8 cellular contexts compared by ENCODE assay signal in the genomic region with DNA sequence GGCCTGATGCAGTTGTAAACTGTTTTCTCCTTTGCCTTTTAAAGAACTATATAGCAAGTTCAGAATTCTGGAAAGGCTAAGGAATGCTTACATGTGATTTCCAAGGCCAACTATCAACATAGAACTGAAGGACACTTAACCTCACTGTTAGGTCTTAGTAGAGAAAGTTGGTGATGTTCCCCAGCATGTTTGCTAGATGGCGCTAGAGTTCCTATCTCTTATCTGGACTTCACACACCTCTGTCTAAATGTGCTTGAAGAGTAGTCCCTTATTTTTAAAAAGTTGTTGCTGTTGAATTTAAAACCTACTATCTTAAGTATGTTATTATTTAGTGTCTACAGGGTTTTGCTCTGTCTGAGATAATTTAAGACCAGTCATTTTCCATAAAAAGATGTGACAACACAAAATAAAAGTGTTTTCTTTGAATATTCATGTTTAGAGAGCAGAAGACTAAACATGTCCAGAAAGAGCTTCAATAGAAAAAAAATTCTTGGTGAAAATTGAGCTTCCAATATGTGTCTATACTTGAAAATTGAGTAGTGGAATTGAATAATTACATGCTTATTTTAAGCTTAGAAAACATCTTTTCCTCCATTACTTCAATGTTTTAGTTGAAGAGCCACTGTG.
A peak's percentile ranks its signal among the peaks of the same experiment; 100 is the strongest.
DNase-seq lines count a peak whose midpoint lies in the region; ATAC-seq, FAIRE-seq and TF ChIP-seq lines count a peak whose summit lies in the region.

No MANE protein-coding gene starts in this region.

- TF ChIP-seq POLR2A in body of pancreas (IDR thresholded peaks at IDR 0.05): no peak

- peaks cover 0 to 2% (median 0%) of the 10 kb centered on the region in 3 donors for H3K9me3 ChIP-seq in body of pancreas

- DNase-seq in D721Med (ENCODE audit: insufficient read length, low spot score) (no peak), H7 (peak; percentile 10), NOMO-1 treated with DMSO at 0.1 percent for 48 hours (lab: John Stamatoyannopoulos, UW; ENCODE audit: unreplicated experiment) (peak; percentile 4), germinal center (ENCODE audit: low spot score) (peak; percentile 21), body of pancreas (no peak), mesothelial cell of epicardium (ENCODE audit: low spot score in 2 of 2, unreplicated experiment in 2 of 2) (no peak)
- DNase-seq in activated CD4-positive, alpha-beta T cell treated with anti-CD3 and anti-CD28 coated beads, Interleukin-2, amount 50 U/mL, for 1 hour: no peak
- DNase-seq in activated CD4-positive, alpha-beta T cell treated with anti-CD3 and anti-CD28 coated beads, Interleukin-2, amount 10 ng/mL, durations not matched to agents 24 days and 14 days: no peak

- peaks cover 38% of the 10 kb centered on the region for H3K9me3 Mint-ChIP-seq in mesothelial cell of epicardium
- peaks cover 7% of the 10 kb centered on the region for H3K9me3 Mint-ChIP-seq in activated CD4-positive, alpha-beta T cell treated with anti-CD3 and anti-CD28 coated beads, Interleukin-2, amount 10 ng/mL, durations not matched to agents 24 days and 14 days

- no peaks in the 10 kb centered on the region for H3K4me1 Mint-ChIP-seq in mesothelial cell of epicardium
- no peaks in the 10 kb centered on the region for H3K4me1 Mint-ChIP-seq in activated CD4-positive, alpha-beta T cell treated with anti-CD3 and anti-CD28 coated beads, Interleukin-2, amount 10 ng/mL, durations not matched to agents 24 days and 14 days

- H3K4me1 ChIP-seq in body of pancreas: no peaks in the 10 kb centered on the region

- FAIRE-seq in D721Med (lab: Jason Lieb, UNC): peak; percentile 21

- H3K27me3 ChIP-seq in H7 (ENCODE audit: control insufficient read depth, insufficient read depth, low read length) (no peaks in the 10 kb centered on the region), body of pancreas (no peaks in the 10 kb centered on the region)

- peaks cover 6% of the 10 kb centered on the region for H3K36me3 Mint-ChIP-seq in mesothelial cell of epicardium
- no peaks in the 10 kb centered on the region for H3K36me3 Mint-ChIP-seq in activated CD4-positive, alpha-beta T cell treated with anti-CD3 and anti-CD28 coated beads, Interleukin-2, amount 10 ng/mL, durations not matched to agents 24 days and 14 days (ENCODE audit: low read depth)

- ATAC-seq in body of pancreas: no peak

- H3K27ac Mint-ChIP-seq in mesothelial cell of epicardium: no peak overlapping the region
- no peak overlapping the region for H3K27ac Mint-ChIP-seq in activated CD4-positive, alpha-beta T cell treated with anti-CD3 and anti-CD28 coated beads, Interleukin-2, amount 10 ng/mL, durations not matched to agents 24 days and 14 days

- no peak overlapping the region for H3K4me3 Mint-ChIP-seq in mesothelial cell of epicardium
- no peak overlapping the region for H3K4me3 Mint-ChIP-seq in activated CD4-positive, alpha-beta T cell treated with anti-CD3 and anti-CD28 coated beads, Interleukin-2, amount 10 ng/mL, durations not matched to agents 24 days and 14 days

- 0% methylated on average over 1 of the region's 1 CpG for WGBS in body of pancreas, 2 donors

- H3K36me3 ChIP-seq in H7 (replicated peaks; ENCODE audit: control insufficient read depth, insufficient read depth, low read length): no peaks in the 10 kb centered on the region
- no peaks in the 10 kb centered on the region for H3K36me3 ChIP-seq in body of pancreas (replicated peaks in 1 of 2; ENCODE audit: insufficient read depth in 1 of 2, low read depth in 2 of 2)

- intact Hi-C loops in body of pancreas (cut with DNase I): no loop called here
- intact Hi-C loops in activated CD4-positive, alpha-beta T cell treated with anti-CD3 and anti-CD28 coated beads, Interleukin-2, amount 10 ng/mL, durations not matched to agents 24 days and 14 days (cut with micrococcal nuclease): no loop called here

- H3K27ac ChIP-seq in body of pancreas: no peak overlapping the region

- no peaks in the 10 kb centered on the region for H3K27me3 Mint-ChIP-seq in mesothelial cell of epicardium (ENCODE audit: low read depth)
- peaks cover 8% of the 10 kb centered on the region for H3K27me3 Mint-ChIP-seq in activated CD4-positive, alpha-beta T cell treated with anti-CD3 and anti-CD28 coated beads, Interleukin-2, amount 10 ng/mL, durations not matched to agents 24 days and 14 days

- TF ChIP-seq CTCF in D721Med (IDR thresholded peaks at IDR 0.05; ENCODE audit: insufficient read depth, missing control alignments) (peak; percentile 62), body of pancreas (IDR thresholded peaks at IDR 0.05) (no peak), mesothelial cell of epicardium (IDR thresholded peaks at IDR 0.05; ENCODE audit: unreplicated experiment) (no peak)

- H3K4me3 ChIP-seq in H7 (ENCODE audit: insufficient read depth, low read depth, low read length) (no peak overlapping the region), body of pancreas (no peak overlapping the region)

Comparison
In these comparisons a context has a peak if more than half of its experiments do, and no peak if none do; other contexts are left out.
1. DNase-seq: peak in H7 (single experiment), NOMO-1 treated with DMSO at 0.1 percent for 48 hours (single experiment) and germinal center (single experiment); none in D721Med (single experiment), body of pancreas (0 of 4), activated CD4-positive, alpha-beta T cell treated with anti-CD3 and anti-CD28 coated beads, Interleukin-2, amount 50 U/mL, for 1 hour (single experiment), mesothelial cell of epicardium (0 of 2) and activated CD4-positive, alpha-beta T cell treated with anti-CD3 and anti-CD28 coated beads, Interleukin-2, amount 10 ng/mL, durations not matched to agents 24 days and 14 days (single experiment).